26 cellular contexts compared by ENCODE assay signal in the genomic region with DNA sequence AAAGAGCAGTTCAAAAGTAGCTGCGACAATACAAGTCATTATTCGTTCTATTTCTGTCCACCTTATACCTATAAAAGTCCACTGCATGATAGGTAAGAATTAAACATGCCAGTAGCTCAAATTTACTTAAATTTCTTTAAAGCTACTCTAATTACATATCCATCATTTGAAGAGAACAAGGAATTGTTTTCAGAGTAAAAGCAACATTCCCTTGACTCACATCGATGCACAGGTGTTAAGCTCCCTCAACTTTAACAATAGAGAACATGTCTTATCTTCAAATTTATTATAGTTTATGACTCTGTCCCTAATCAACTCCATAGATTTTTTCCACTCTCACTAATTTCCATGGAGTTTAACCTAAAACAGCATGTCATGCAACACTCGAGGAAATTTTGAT.
"Had no signal": no experiment of that assay in that cellular context is flagged by ENCODE, and none has a peak within 500 bp of the region (broad histone marks: within the 10 kb centered on the region; RNA-seq: fewer than 3 reads in every experiment).

No MANE protein-coding gene starts in this region.

- H3K9me3 Mint-ChIP-seq: endodermal cell had no signal

- H3K27me3 Mint-ChIP-seq: dendritic cell treated with granulocyte-macrophage colony-stimulating factor and Interleukin-4, amounts not matched to agents 40 ng/mL and 50 ng/mL, for 4 days; effector memory CD8-positive, alpha-beta T cell; naive B cell; naive thymus-derived CD8-positive, alpha-beta T cell had no signal

- DNase-seq: colonic mucosa; cortex of kidney; effector CD8-positive, alpha-beta T cell; effector memory CD8-positive, alpha-beta T cell; endodermal cell; erythroblast; esophagus squamous epithelium; foreskin fibroblast; foreskin melanocyte; gastrocnemius medialis; heart left ventricle; hypothalamus; immature natural killer cell; islet precursor cell; kidney; left cardiac atrium; left lung; left ventricle myocardium superior; lower lobe of right lung; mesenchymal stem cell; mucosa of descending colon; naive B cell; naive thymus-derived CD8-positive, alpha-beta T cell had no signal

- H3K36me3 Mint-ChIP-seq: immature natural killer cell; mesothelial cell of epicardium; naive B cell; naive thymus-derived CD8-positive, alpha-beta T cell had no signal

- H3K4me1 Mint-ChIP-seq: endodermal cell; immature natural killer cell; naive B cell; naive thymus-derived CD8-positive, alpha-beta T cell had no signal

- H3K4me3 Mint-ChIP-seq: dendritic cell treated with granulocyte-macrophage colony-stimulating factor and Interleukin-4, amounts not matched to agents 40 ng/mL and 50 ng/mL, for 4 days; effector memory CD8-positive, alpha-beta T cell; endodermal cell; immature natural killer cell; mesothelial cell of epicardium; naive B cell; naive thymus-derived CD8-positive, alpha-beta T cell had no signal

- H3K27ac Mint-ChIP-seq: dendritic cell treated with granulocyte-macrophage colony-stimulating factor and Interleukin-4, amounts not matched to agents 40 ng/mL and 50 ng/mL, for 4 days; effector memory CD8-positive, alpha-beta T cell; endodermal cell; immature natural killer cell; mesothelial cell of epicardium; naive B cell; naive thymus-derived CD8-positive, alpha-beta T cell had no signal

- ATAC-seq: effector memory CD8-positive, alpha-beta T cell; esophagus mucosa; gastrocnemius medialis; heart left ventricle; left cardiac atrium; left lung; left ventricle myocardium superior; lower lobe of right lung; mucosa of descending colon; naive thymus-derived CD8-positive, alpha-beta T cell had no signal
